Comparison of ENCODE assay signal across 10 cellular contexts in genomic region chr4:176794151-176794550, GRCh38. TPM values are rescaled to one million over a fixed set of nuclear protein-coding genes. Genes with fewer than 3 reads are reported as not detected.
DNase-seq lines count a peak whose midpoint lies in the region; ATAC-seq and TF ChIP-seq lines count a peak whose summit lies in the region.
"Had no signal": no experiment of that assay in that cellular context is flagged by ENCODE, and none has a peak within 500 bp of the region (broad histone marks: within the 10 kb centered on the region; RNA-seq: fewer than 3 reads in every experiment).

No MANE protein-coding gene starts in this region.

- intact Hi-C loops in thyroid gland (cut with DNase I) = loop anchor here (5.0 kb wide), 1 partner anchor 412 kb away; no protein-coding TSS in a partner anchor

- ATAC-seq in WTC11 = no peak

- peak overlapping the region; percentile 83 to 99 (median 93) for H3K27ac ChIP-seq in thyroid gland

- H3K9me3 ChIP-seq in thyroid gland = no peaks in the 10 kb centered on the region

- no peak for TF ChIP-seq POLR2A in thyroid gland (IDR thresholded peaks at IDR 0.05)

- H3K9me3 Mint-ChIP-seq in T-helper 2 cell treated with Interferon-gamma antibody and Interleukin-4, amounts not matched to agents 5 μg/mL and 100 μg/mL, for 36 hours = no peaks in the 10 kb centered on the region
- H3K9me3 Mint-ChIP-seq in WTC11 = no peaks in the 10 kb centered on the region

- CTCF ChIA-PET in WTC11 (lab: Charles Lee) = interaction anchor here (1.3 kb wide), 1 partner anchor 239 kb away, joined by 3 read pairs; no protein-coding TSS in a partner anchor

- DNase-seq in T-helper 2 cell treated with Interferon-gamma antibody and Interleukin-4, amounts not matched to agents 5 μg/mL and 100 μg/mL, for 36 hours (ENCODE audit: low spot score) = no peak
- no peak for DNase-seq in T-helper 2 cell
- no peak for DNase-seq in WTC11 (ENCODE audit: low spot score)
- DNase-seq in foreskin fibroblast = peak; percentile 86 to 92
- no peak for DNase-seq in thyroid gland
- no peak for DNase-seq in NCI-H187 treated with DMSO at 0.1 percent for 48 hours (lab: John Stamatoyannopoulos, UW)
- no peak for DNase-seq in NCI-H446 treated with DMSO at 0.1 percent for 48 hours (lab: John Stamatoyannopoulos, UW)
- DNase-seq in NCI-H1105 (lab: John Stamatoyannopoulos, UW) = no peak
- DNase-seq: ACHN; stimulated activated CD4-positive, alpha-beta T cell treated with anti-CD3 and anti-CD28 coated beads, Interleukin-4, amount 100 ng/mL, for 1 hour had no signal

- H3K36me3 ChIP-seq in thyroid gland = no peaks in the 10 kb centered on the region

- H3K27me3 ChIP-seq in thyroid gland = no peaks in the 10 kb centered on the region

- no peak overlapping the region for H3K27ac Mint-ChIP-seq in T-helper 2 cell treated with Interferon-gamma antibody and Interleukin-4, amounts not matched to agents 5 μg/mL and 100 μg/mL, for 36 hours
- no peak overlapping the region for H3K27ac Mint-ChIP-seq in WTC11

- peaks cover 45% of the 10 kb centered on the region for H3K27me3 Mint-ChIP-seq in T-helper 2 cell treated with Interferon-gamma antibody and Interleukin-4, amounts not matched to agents 5 μg/mL and 100 μg/mL, for 36 hours (ENCODE audit: low read depth)
- peaks cover 39% of the 10 kb centered on the region for H3K27me3 Mint-ChIP-seq in WTC11 (ENCODE audit: low read depth)

- WGBS in thyroid gland, 2 donors = 28 to 35% methylated on average over 4 of the region's 4 CpGs

- no peak for TF ChIP-seq CTCF in WTC11 (IDR thresholded peaks at IDR 0.05)
- no peak for TF ChIP-seq CTCF in foreskin fibroblast (IDR thresholded peaks at IDR 0.05; ENCODE audit: low read depth, low read length)
- TF ChIP-seq CTCF in thyroid gland (IDR thresholded peaks at IDR 0.05) = no peak

- H3K4me3 Mint-ChIP-seq in T-helper 2 cell treated with Interferon-gamma antibody and Interleukin-4, amounts not matched to agents 5 μg/mL and 100 μg/mL, for 36 hours = peak overlapping the region; percentile 27
- H3K4me3 Mint-ChIP-seq in WTC11 = peak overlapping the region; percentile 4; the same call in 1 of the 2 replicates

- no peaks in the 10 kb centered on the region for H3K36me3 Mint-ChIP-seq in T-helper 2 cell treated with Interferon-gamma antibody and Interleukin-4, amounts not matched to agents 5 μg/mL and 100 μg/mL, for 36 hours (ENCODE audit: low read depth)
- H3K36me3 Mint-ChIP-seq in WTC11 = no peaks in the 10 kb centered on the region

- H3K4me3 ChIP-seq in foreskin fibroblast (ENCODE audit: low read depth in 1 of 2, low read length in 2 of 2) = no peak overlapping the region
- H3K4me3 ChIP-seq in thyroid gland (replicated peaks in 1 of 3) = no peak overlapping the region

- peaks cover 6% of the 10 kb centered on the region for H3K4me1 Mint-ChIP-seq in T-helper 2 cell treated with Interferon-gamma antibody and Interleukin-4, amounts not matched to agents 5 μg/mL and 100 μg/mL, for 36 hours (ENCODE audit: low read depth)
- H3K4me1 Mint-ChIP-seq in WTC11 = peaks cover 9% of the 10 kb centered on the region; the same call in 1 of the 2 replicates

- H3K4me1 ChIP-seq in thyroid gland = peaks cover 22% of the 10 kb centered on the region in 2 donors

- POLR2A ChIA-PET in WTC11 (lab: Charles Lee) = no interaction called here

TF ChIP-seq in WTC11, 78 proteins besides CTCF, POLR2A, EP300 and RAD21 (continues in another document):
- TF ChIP-seq PREB (CRISPR knock-in tag; IDR thresholded peaks at IDR 0.05; ENCODE audit: borderline replicate concordance) (no peak), ATF1 (CRISPR knock-in tag; IDR thresholded peaks at IDR 0.05) (no peak), NFE2L1 (CRISPR knock-in tag; IDR thresholded peaks at IDR 0.05) (no peak), ZBTB21 (CRISPR knock-in tag; IDR thresholded peaks at IDR 0.05; ENCODE audit: borderline replicate concordance) (no peak), ZNF138 (CRISPR knock-in tag; conservative IDR thresholded peaks at IDR 0.05) (no peak), RELA (CRISPR knock-in tag; IDR thresholded peaks at IDR 0.05; ENCODE audit: borderline replicate concordance) (no peak), GRHL2 (CRISPR knock-in tag; IDR thresholded peaks at IDR 0.05; ENCODE audit: insufficient replicate concordance, severe bottlenecking) (no peak), NFATC4 (CRISPR knock-in tag; IDR thresholded peaks at IDR 0.05) (no peak), IRF2 (CRISPR knock-in tag; IDR thresholded peaks at IDR 0.05; ENCODE audit: borderline replicate concordance, low read depth) (no peak), GABPB1 (CRISPR knock-in tag; IDR thresholded peaks at IDR 0.05) (no peak), ZNF396 (CRISPR knock-in tag; IDR thresholded peaks at IDR 0.05; ENCODE audit: borderline replicate concordance) (no peak)
- TF ChIP-seq, protein P1, sequence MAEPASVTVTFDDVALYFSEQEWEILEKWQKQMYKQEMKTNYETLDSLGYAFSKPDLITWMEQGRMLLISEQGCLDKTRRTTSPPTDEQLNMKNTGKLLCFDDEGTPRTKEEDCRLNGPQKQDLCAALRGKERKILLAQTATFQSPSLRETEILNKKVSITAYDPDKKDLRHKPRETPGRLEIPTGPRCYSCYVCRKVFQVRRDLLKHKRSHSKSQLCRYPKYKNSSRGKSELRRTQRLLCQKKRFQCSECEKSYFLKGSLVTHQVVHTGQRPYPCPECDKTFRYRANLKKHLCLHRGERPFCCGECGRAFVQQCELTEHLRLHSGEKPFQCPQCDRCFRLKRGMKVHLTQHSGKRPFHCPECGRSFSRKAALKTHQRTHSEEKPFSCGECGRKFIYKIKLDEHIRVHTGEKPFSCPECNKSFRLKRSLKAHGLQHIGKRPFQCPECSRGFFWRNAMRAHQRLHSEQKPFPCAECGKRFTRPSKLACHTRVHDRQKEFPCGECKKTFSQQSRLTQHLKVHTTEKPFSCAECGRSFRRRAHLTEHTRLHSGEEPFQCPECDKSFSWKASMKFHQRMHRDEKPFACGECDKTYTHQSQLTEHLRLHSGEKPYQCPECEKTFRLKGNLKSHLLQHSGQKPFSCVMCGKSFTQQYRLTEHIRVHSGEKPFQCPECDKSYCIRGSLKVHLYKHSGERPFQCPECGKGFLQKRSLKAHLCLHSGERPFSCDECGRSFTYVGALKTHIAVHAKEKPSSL (CRISPR knock-in tag; conservative IDR thresholded peaks at IDR 0.05) = no peak
- TF ChIP-seq, protein P2, sequence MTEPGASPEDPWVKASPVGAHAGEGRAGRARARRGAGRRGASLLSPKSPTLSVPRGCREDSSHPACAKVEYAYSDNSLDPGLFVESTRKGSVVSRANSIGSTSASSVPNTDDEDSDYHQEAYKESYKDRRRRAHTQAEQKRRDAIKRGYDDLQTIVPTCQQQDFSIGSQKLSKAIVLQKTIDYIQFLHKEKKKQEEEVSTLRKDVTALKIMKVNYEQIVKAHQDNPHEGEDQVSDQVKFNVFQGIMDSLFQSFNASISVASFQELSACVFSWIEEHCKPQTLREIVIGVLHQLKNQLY (CRISPR knock-in tag; IDR thresholded peaks at IDR 0.05) = no peak
- TF ChIP-seq, protein P3, sequence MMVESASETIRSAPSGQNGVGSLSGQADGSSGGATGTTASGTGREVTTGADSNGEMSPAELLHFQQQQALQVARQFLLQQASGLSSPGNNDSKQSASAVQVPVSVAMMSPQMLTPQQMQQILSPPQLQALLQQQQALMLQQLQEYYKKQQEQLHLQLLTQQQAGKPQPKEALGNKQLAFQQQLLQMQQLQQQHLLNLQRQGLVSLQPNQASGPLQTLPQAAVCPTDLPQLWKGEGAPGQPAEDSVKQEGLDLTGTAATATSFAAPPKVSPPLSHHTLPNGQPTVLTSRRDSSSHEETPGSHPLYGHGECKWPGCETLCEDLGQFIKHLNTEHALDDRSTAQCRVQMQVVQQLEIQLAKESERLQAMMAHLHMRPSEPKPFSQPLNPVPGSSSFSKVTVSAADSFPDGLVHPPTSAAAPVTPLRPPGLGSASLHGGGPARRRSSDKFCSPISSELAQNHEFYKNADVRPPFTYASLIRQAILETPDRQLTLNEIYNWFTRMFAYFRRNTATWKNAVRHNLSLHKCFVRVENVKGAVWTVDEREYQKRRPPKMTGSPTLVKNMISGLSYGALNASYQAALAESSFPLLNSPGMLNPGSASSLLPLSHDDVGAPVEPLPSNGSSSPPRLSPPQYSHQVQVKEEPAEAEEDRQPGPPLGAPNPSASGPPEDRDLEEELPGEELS (CRISPR knock-in tag; IDR thresholded peaks at IDR 0.05) = no peak
- TF ChIP-seq, protein P4, sequence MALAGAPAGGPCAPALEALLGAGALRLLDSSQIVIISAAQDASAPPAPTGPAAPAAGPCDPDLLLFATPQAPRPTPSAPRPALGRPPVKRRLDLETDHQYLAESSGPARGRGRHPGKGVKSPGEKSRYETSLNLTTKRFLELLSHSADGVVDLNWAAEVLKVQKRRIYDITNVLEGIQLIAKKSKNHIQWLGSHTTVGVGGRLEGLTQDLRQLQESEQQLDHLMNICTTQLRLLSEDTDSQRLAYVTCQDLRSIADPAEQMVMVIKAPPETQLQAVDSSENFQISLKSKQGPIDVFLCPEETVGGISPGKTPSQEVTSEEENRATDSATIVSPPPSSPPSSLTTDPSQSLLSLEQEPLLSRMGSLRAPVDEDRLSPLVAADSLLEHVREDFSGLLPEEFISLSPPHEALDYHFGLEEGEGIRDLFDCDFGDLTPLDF (CRISPR knock-in tag; IDR thresholded peaks at IDR 0.05) = no peak
- TF ChIP-seq, protein P5, sequence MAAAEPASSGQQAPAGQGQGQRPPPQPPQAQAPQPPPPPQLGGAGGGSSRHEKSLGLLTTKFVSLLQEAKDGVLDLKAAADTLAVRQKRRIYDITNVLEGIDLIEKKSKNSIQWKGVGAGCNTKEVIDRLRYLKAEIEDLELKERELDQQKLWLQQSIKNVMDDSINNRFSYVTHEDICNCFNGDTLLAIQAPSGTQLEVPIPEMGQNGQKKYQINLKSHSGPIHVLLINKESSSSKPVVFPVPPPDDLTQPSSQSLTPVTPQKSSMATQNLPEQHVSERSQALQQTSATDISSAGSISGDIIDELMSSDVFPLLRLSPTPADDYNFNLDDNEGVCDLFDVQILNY (CRISPR knock-in tag; IDR thresholded peaks at IDR 0.05) = no peak

RNA-seq across cellular contexts. Expression of gene VEGFC, which starts 1.4 kb away (rescaled TPM):
- total RNA-seq in WTC11 (2021) (0.61 to 1.1 TPM (median 0.71 TPM) in 3 replicates), thyroid gland (10 to 100 TPM; 34.4 to 58.7 (median 43.0) TPM)

Comparison
In these comparisons a context has a peak if more than half of its experiments do, and no peak if none do; other contexts are left out.
1. DNase-seq: peak in foreskin fibroblast (2 of 2); none in T-helper 2 cell treated with Interferon-gamma antibody and Interleukin-4, amounts not matched to agents 5 μg/mL and 100 μg/mL, for 36 hours (single experiment), T-helper 2 cell (0 of 5), WTC11 (single experiment), thyroid gland (0 of 2), NCI-H187 treated with DMSO at 0.1 percent for 48 hours (single experiment), NCI-H446 treated with DMSO at 0.1 percent for 48 hours (single experiment) and NCI-H1105 (single experiment).
2. RNA of gene VEGFC, which starts 1.4 kb away (total RNA-seq): 34.4 to 58.7 TPM in thyroid gland; 0.61 to 1.1 TPM in WTC11; every median in the first group is over 10 times any median in the second.